Comparison of ENCODE assay signal across 8 cellular contexts in genomic region chr10:114458955-114459354, GRCh38. TPM values are rescaled to one million over a fixed set of nuclear protein-coding genes. Genes with fewer than 3 reads are reported as not detected.
A peak's percentile ranks its signal among the peaks of the same experiment; 100 is the strongest.
DNase-seq lines count a peak whose midpoint lies in the region; ATAC-seq and TF ChIP-seq lines count a peak whose summit lies in the region.

No MANE protein-coding gene starts in this region.

- 67 to 76% methylated on average over 3 of the region's 3 CpGs for WGBS in testis, 2 donors

- H3K4me1 Mint-ChIP-seq in activated T-cell treated with anti-CD3 and anti-CD28 coated beads, Interleukin-2, amount 50 U/mL, for 72 hours (ENCODE audit: low read depth): peaks cover 13% of the 10 kb centered on the region

- H3K27ac ChIP-seq in KMS-11: no peak overlapping the region
- H3K27ac ChIP-seq in testis: no peak overlapping the region

- H3K4me2 ChIP-seq in KMS-11: no peak overlapping the region

- no peak overlapping the region for H3K9ac ChIP-seq in KMS-11

- H3K79me2 ChIP-seq in KMS-11 (ENCODE audit: insufficient read depth, low read depth): no peaks in the 10 kb centered on the region

- peak; percentile 65 for TF ChIP-seq CTCF in KMS-11 (conservative IDR thresholded peaks at IDR 0.05; ENCODE audit: low read depth, low read length)
- peak in 1 of 3 experiments; percentile 23 for TF ChIP-seq CTCF in testis (IDR thresholded peaks at IDR 0.05)

- peaks cover 3 to 15% of the 10 kb centered on the region in 2 donors for H3K36me3 Mint-ChIP-seq in activated T-cell treated with anti-CD3 and anti-CD28 coated beads, Interleukin-2, amount 50 U/mL, for 72 hours (ENCODE audit: insufficient read depth in 2 of 2)

- intact Hi-C loops in testis (cut with DNase I; ENCODE audit: low total_unique reads): no loop called here

- H3K4me1 ChIP-seq in KMS-11 (ENCODE audit: low read depth, poor library complexity, severe bottlenecking) (no peaks in the 10 kb centered on the region), testis (no peaks in the 10 kb centered on the region)

- no peak overlapping the region for H2AFZ ChIP-seq in KMS-11 (ENCODE audit: low read depth)

- H3K36me3 ChIP-seq in KMS-11 (ENCODE audit: insufficient read depth): no peaks in the 10 kb centered on the region
- no peaks in the 10 kb centered on the region for H3K36me3 ChIP-seq in testis (ENCODE audit: low read depth, missing control alignments)

- no peaks in the 10 kb centered on the region for H3K9me3 ChIP-seq in testis

- no peak for TF ChIP-seq POLR2A in testis (IDR thresholded peaks at IDR 0.05)

- no peaks in the 10 kb centered on the region for H3K27me3 Mint-ChIP-seq in activated T-cell treated with anti-CD3 and anti-CD28 coated beads, Interleukin-2, amount 50 U/mL, for 72 hours (ENCODE audit: low read depth)

- DNase-seq in stimulated activated CD4-positive, alpha-beta T cell treated with anti-CD3 and anti-CD28 coated beads, Interleukin-12 subunit alpha, Interleukin-12 subunit beta, amount 100 ng/mL, for 48 hours (ENCODE audit: low read depth in 2 of 3, low spot score in 1 of 3): peak; percentile 14 to 19 (median 16)
- DNase-seq in stimulated activated CD4-positive, alpha-beta T cell treated with anti-CD3 and anti-CD28 coated beads, Interleukin-4, amount 100 ng/mL, for 4 hours: no peak
- peak; percentile 31 to 37 for DNase-seq in activated T-cell treated with anti-CD3 and anti-CD28 coated beads, Interleukin-2, amount 50 U/mL, for 72 hours
- DNase-seq in iPS-NIHi7 (ENCODE audit: extremely low spot score) (peak; percentile 84), testis (peak; percentile 49), NCI-H774 (lab: John Stamatoyannopoulos, UW) (no peak)

- no peak overlapping the region for H3K4me3 ChIP-seq in KMS-11 (IDR thresholded peaks at IDR 0.05; ENCODE audit: insufficient read depth, low read depth, low read length)
- no peak overlapping the region for H3K4me3 ChIP-seq in testis

- peak overlapping the region; percentile 77 for H3K27ac Mint-ChIP-seq in activated T-cell treated with anti-CD3 and anti-CD28 coated beads, Interleukin-2, amount 50 U/mL, for 72 hours

- no peaks in the 10 kb centered on the region for H4K20me1 ChIP-seq in KMS-11 (ENCODE audit: insufficient read depth)

- H3K27me3 ChIP-seq in KMS-11 (ENCODE audit: insufficient read depth, low read depth) (no peaks in the 10 kb centered on the region), testis (no peaks in the 10 kb centered on the region)

- ATAC-seq in activated T-cell treated with anti-CD3 and anti-CD28 coated beads, Interleukin-2, amount 50 U/mL, for 72 hours (replicated peaks in 1 of 2): peak; percentile 25 to 45
- ATAC-seq in GM19035 (IDR thresholded peaks at IDR 0.05; ENCODE audit: unreplicated experiment): no peak

- no peak overlapping the region for H3K4me3 Mint-ChIP-seq in activated T-cell treated with anti-CD3 and anti-CD28 coated beads, Interleukin-2, amount 50 U/mL, for 72 hours

- no peaks in the 10 kb centered on the region for H3K9me3 Mint-ChIP-seq in activated T-cell treated with anti-CD3 and anti-CD28 coated beads, Interleukin-2, amount 50 U/mL, for 72 hours

RNA-seq across cellular contexts. Expression of gene AFAP1L2, which starts 54.7 kb away (rescaled TPM):
- total RNA-seq in activated T-cell treated with anti-CD3 and anti-CD28 coated beads, Interleukin-2, amount 50 U/mL, for 72 hours: 1 to 10 TPM; 1.5 to 1.8 TPM
- total RNA-seq in testis: 1 to 10 TPM; 4.0 to 6.9 TPM
- 7.4 TPM for polyA plus RNA-seq in testis (ENCODE audit: insufficient read depth, low read depth, low replicate concordance)

Comparison
In these comparisons a context has a peak if more than half of its experiments do, and no peak if none do; other contexts are left out.
1. DNase-seq: peak in stimulated activated CD4-positive, alpha-beta T cell treated with anti-CD3 and anti-CD28 coated beads, Interleukin-12 subunit alpha, Interleukin-12 subunit beta, amount 100 ng/mL, for 48 hours (3 of 3), activated T-cell treated with anti-CD3 and anti-CD28 coated beads, Interleukin-2, amount 50 U/mL, for 72 hours (2 of 2), iPS-NIHi7 (single experiment) and testis (single experiment); none in stimulated activated CD4-positive, alpha-beta T cell treated with anti-CD3 and anti-CD28 coated beads, Interleukin-4, amount 100 ng/mL, for 4 hours (0 of 2) and NCI-H774 (single experiment).